8 cellular contexts compared by ENCODE assay signal in the genomic region with DNA sequence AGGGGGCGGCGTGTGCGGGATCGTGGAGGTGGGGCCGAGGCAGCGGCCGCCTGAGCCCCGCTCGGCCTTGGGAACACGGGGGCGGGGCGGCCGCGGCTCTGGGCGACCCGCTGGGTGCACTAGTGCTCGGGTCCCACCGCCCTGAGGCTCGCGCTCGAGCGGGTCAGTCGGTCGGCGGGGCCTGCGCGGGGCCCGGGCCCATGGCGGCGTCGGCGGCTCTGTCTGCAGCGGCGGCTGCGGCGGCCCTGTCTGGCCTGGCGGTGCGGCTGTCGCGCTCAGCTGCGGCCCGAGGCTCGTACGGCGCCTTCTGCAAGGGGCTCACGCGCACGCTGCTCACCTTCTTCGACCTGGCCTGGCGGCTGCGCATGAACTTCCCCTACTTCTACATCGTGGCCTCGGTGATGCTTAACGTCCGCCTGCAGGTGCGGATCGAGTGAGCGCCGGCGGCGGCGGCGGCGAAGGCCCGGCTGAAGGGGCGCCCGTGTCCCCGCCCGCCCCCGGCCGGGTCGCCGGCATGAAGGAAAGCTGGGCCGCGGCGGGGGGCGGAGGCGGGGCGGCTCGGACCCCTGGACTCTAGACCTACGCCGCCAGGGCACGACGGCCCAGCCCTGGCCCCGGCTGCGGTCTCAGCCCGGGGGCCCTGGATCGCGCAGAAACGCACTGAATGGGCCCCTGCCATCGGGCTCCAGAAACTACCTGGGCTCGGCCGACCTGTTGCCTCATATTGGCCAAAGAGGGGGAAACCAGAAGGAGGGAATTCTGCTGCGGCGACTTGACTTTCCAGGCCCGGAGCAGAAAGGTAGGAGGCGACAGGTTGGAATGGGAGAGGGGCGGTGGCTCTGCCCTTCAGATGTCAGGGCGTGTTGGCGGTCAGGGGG. TPM values are rescaled to one million over a fixed set of nuclear protein-coding genes. Genes with fewer than 3 reads are reported as not detected.
DNase-seq lines count a peak whose midpoint lies in the region; ATAC-seq and TF ChIP-seq lines count a peak whose summit lies in the region.

A gene (plus strand): TSS at position 13 of the 878 bp plus-strand sequence. CDS start 188 bp downstream, at position 201.

- no peaks in the 10 kb centered on the region for H3K36me3 ChIP-seq in SJSA1
- no peaks in the 10 kb centered on the region for H3K36me3 ChIP-seq in gastrocnemius medialis

- H3K27ac ChIP-seq in SJSA1 (no peak within 1 kb of the TSS), gastrocnemius medialis (no peak within 1 kb of the TSS)

- no peak for TF ChIP-seq POLR2A in gastrocnemius medialis (IDR thresholded peaks at IDR 0.05)

- intact Hi-C loops in gastrocnemius medialis (cut with DNase I; ENCODE audit: low total_unique reads), result no loop called here

- in situ Hi-C loops in gastrocnemius medialis (cut with MboI; ENCODE audit: low sequenced_read_pairs in 4 of 4) (no loop called here), GM13976 (cut with MboI; ENCODE audit: low sequenced_read_pairs, unreplicated experiment) (no loop called here)

- H3K27me3 ChIP-seq in SJSA1 (replicated peaks) (no peaks in the 10 kb centered on the region), gastrocnemius medialis (peaks cover 0 to 3% (median 0%) of the 10 kb centered on the region in 3 donors)

- H3K9me3 ChIP-seq in SJSA1 (replicated peaks) (no peaks in the 10 kb centered on the region), gastrocnemius medialis (no peaks in the 10 kb centered on the region)

- no peak for DNase-seq in SJSA1 (ENCODE audit: low read depth in 1 of 2, low spot score in 2 of 2)
- DNase-seq in gastrocnemius medialis, result no peak
- no peak for DNase-seq in GM10266 (ENCODE audit: extremely low spot score)
- DNase-seq in GM13976 (ENCODE audit: low spot score), result no peak
- no peak for DNase-seq in Ammon's horn (ENCODE audit: low spot score)

- TF ChIP-seq CTCF in gastrocnemius medialis (IDR thresholded peaks at IDR 0.05 in 4 of 5, conservative IDR thresholded peaks at IDR 0.05 in 1 of 5) (no peak), GM10266 (IDR thresholded peaks at IDR 0.05; ENCODE audit: control insufficient read depth, insufficient read depth, low read depth, missing control alignments) (no peak), GM13976 (IDR thresholded peaks at IDR 0.05; ENCODE audit: borderline replicate concordance, control extremely low read depth, extremely low read depth, insufficient read depth, missing control alignments) (no peak)

- peak; percentile 47 for ATAC-seq in GM18867 (IDR thresholded peaks at IDR 0.05; ENCODE audit: unreplicated experiment)
- peak; percentile 50 for ATAC-seq in HG02623 (IDR thresholded peaks at IDR 0.05; ENCODE audit: unreplicated experiment)
- peak; percentile 32 for ATAC-seq in esophagus mucosa
- ATAC-seq in gastrocnemius medialis, result peak in 1 of 2 donors; percentile 46

- H3K4me3 ChIP-seq in SJSA1 (peak within 1 kb of the TSS; percentile 30), gastrocnemius medialis (peak within 1 kb of the TSS; percentile 31 to 51 (median 44))

- no peaks in the 10 kb centered on the region for H3K4me1 ChIP-seq in SJSA1 (replicated peaks)
- H3K4me1 ChIP-seq in gastrocnemius medialis, result no peaks in the 10 kb centered on the region

RNA-seq across cellular contexts. Expression of the gene that starts here (rescaled TPM):
- total RNA-seq in SJSA1 (2014; rRNA removed; shearing (Covaris generic)), result not detected in 2 replicates
- total RNA-seq in esophagus mucosa (1.4 TPM), gastrocnemius medialis (under 1 TPM in 2 of 4 donors, not detected in 2; 0.04 to 0.05 TPM)
